Comparison of ENCODE assay signal across 24 cellular contexts in genomic region chr1:15001317-15001900, GRCh38.
A peak's percentile ranks its signal among the peaks of the same experiment; 100 is the strongest.
DNase-seq lines count a peak whose midpoint lies in the region; ATAC-seq, FAIRE-seq and TF ChIP-seq lines count a peak whose summit lies in the region.
"Had no signal": no experiment of that assay in that cellular context is flagged by ENCODE, and none has a peak within 500 bp of the region (broad histone marks: within the 10 kb centered on the region; RNA-seq: fewer than 3 reads in every experiment).

No MANE protein-coding gene starts in this region.

- TF ChIP-seq CTCF in neural progenitor cell (IDR thresholded peaks at IDR 0.05): no peak
- TF ChIP-seq CTCF in upper lobe of right lung (IDR thresholded peaks at IDR 0.05): no peak

- intact Hi-C loops in upper lobe of right lung (cut with DNase I): no loop called here

- H3K4me3 ChIP-seq in neural progenitor cell (no peak overlapping the region), upper lobe of right lung (no peak overlapping the region)
- H3K4me3 ChIP-seq: MG63, PC-9, SJCRH30 had no signal

- H3K27me3 ChIP-seq in neural progenitor cell (no peaks in the 10 kb centered on the region), upper lobe of right lung (no peaks in the 10 kb centered on the region)
- H3K27me3 ChIP-seq: MG63, SJCRH30 had no signal

- H3K9me3 ChIP-seq in neural progenitor cell (ENCODE audit: low read depth) (no peaks in the 10 kb centered on the region), upper lobe of right lung (no peaks in the 10 kb centered on the region)
- H3K9me3 ChIP-seq: MG63, SJCRH30 had no signal

- H3K36me3 ChIP-seq in neural progenitor cell: no peaks in the 10 kb centered on the region
- no peaks in the 10 kb centered on the region for H3K36me3 ChIP-seq in upper lobe of right lung
- H3K36me3 ChIP-seq: MG63, SJCRH30 had no signal

- no peaks in the 10 kb centered on the region for H3K79me2 ChIP-seq in neural progenitor cell (ENCODE audit: low read depth)

- H3K4me1 ChIP-seq in neural progenitor cell: peaks cover under 1% of the 10 kb centered on the region
- H3K4me1 ChIP-seq in upper lobe of right lung: peaks cover 7% of the 10 kb centered on the region
- H3K4me1 ChIP-seq: SJCRH30 had no signal

- peak overlapping the region; percentile 5 for H3K4me3 Mint-ChIP-seq in neural progenitor cell

- H4K20me1 ChIP-seq in neural progenitor cell (ENCODE audit: low read depth): no peaks in the 10 kb centered on the region

- H3K27ac ChIP-seq in neural progenitor cell (no peak overlapping the region), upper lobe of right lung (no peak overlapping the region)
- H3K27ac ChIP-seq: PC-9, RWPE1, SJCRH30 had no signal

- no peaks in the 10 kb centered on the region for H3K36me3 Mint-ChIP-seq in neural progenitor cell

- H3K4me1 Mint-ChIP-seq in neural progenitor cell: peaks cover 15% of the 10 kb centered on the region

- peak; percentile 30 for ATAC-seq in upper lobe of right lung
- ATAC-seq in GM18870 (IDR thresholded peaks at IDR 0.05; ENCODE audit: unreplicated experiment): no peak

- no peak overlapping the region for H3K27ac Mint-ChIP-seq in neural progenitor cell

- DNase-seq in SIG-M5 treated with dmso at 0.1 percent for 504 hours (lab: John Stamatoyannopoulos, UW; ENCODE audit: unreplicated experiment) (peak; percentile 48), SIG-M5 (lab: John Stamatoyannopoulos, UW) (no peak), RCC 7860 (ENCODE audit: low spot score) (peak; percentile 41), neural progenitor cell (ENCODE audit: low spot score) (no peak), upper lobe of right lung (no peak), ureter (ENCODE audit: low spot score) (no peak), OCI-M2 (lab: John Stamatoyannopoulos, UW; ENCODE audit: unreplicated experiment) (no peak)
- DNase-seq: AML-193, C1 segment of cervical spinal cord, DMS53, EL, GF-D8, Kasumi-1, MG63, NCI-H1092 treated with DMSO at 0.1 percent for 48 hours, NCI-H1436 treated with DMSO at 0.1 percent for 48 hours, NCI-H2029, NCI-H526, PC-9, SJCRH30 had no signal

- no peaks in the 10 kb centered on the region for H3F3A ChIP-seq in neural progenitor cell (ENCODE audit: low read depth)

- no peak overlapping the region for H3K4me2 ChIP-seq in neural progenitor cell
- H3K4me2 ChIP-seq: PC-9 had no signal

- no peak overlapping the region for H3K9ac ChIP-seq in neural progenitor cell

- no peak overlapping the region for H2AFZ ChIP-seq in neural progenitor cell (replicated peaks)
- H2AFZ ChIP-seq: PC-9 had no signal

- FAIRE-seq in RCC 7860 (lab: Jason Lieb, UNC): peak; percentile 83
- FAIRE-seq: D721Med, H54 had no signal

- peaks cover 8% of the 10 kb centered on the region for H3K27me3 Mint-ChIP-seq in neural progenitor cell (ENCODE audit: insufficient read depth, low read depth)

- H3K9me3 Mint-ChIP-seq in neural progenitor cell: no peaks in the 10 kb centered on the region

Comparison
In these comparisons a context has a peak if more than half of its experiments do, and no peak if none do; other contexts are left out.
1. DNase-seq: peak in SIG-M5 treated with dmso at 0.1 percent for 504 hours (single experiment) and RCC 7860 (single experiment); none in SIG-M5 (single experiment), neural progenitor cell (single experiment), upper lobe of right lung (single experiment), ureter (single experiment) and OCI-M2 (single experiment).